In the genomic region with DNA sequence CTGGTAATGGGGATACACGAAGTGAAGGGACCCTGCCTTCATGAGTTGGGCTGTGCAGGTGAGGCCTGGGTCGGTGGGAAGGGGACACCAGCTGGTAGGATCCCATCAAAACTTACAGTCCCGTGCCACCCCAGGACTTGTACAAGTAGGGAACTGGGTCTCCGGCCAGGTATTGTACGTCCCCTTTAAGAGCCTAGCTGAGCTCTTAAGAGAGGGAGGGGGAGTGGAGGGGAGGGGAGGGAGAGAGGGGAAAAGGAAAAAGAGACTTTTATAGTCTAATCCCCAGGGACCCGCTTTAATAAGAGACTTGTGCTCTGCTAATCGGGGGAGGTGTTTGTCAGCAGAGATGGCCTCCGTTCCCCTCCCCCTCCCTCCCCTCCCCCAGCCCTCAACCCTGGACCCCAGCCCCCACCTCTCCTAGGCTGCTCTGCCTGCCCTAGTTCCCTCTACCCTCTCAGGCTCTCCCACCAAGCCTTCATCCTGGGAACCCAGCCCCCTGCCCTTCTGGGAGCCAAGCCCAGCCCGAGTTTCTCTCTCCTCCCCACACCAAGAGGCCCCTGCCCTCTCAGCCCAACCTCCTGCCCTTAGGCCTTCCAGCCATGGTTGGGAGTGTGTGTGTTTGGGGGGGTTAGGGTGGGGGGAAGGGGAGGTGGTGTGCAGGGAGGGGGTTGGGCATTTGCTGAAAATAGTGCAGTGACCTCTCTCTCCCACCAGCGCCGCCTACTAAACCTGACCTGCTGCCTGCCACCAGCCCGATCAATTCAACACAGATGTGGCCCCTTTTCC, we compare ENCODE assay signal across 8 cellular contexts. TPM values are rescaled to one million over a fixed set of nuclear protein-coding genes. Genes with fewer than 3 reads are reported as not detected.
A peak's percentile ranks its signal among the peaks of the same experiment; 100 is the strongest.
DNase-seq lines count a peak whose midpoint lies in the region; ATAC-seq lines count a peak whose summit lies in the region.

No MANE protein-coding gene starts in this region.

- H3K4me3 ChIP-seq in ectodermal cell (ENCODE audit: insufficient read depth, low read depth, low read length) (peak overlapping the region; percentile 96), neuron (ENCODE audit: low read length) (peak overlapping the region; percentile 64)

- no peaks in the 10 kb centered on the region for H3K9me3 ChIP-seq in ectodermal cell (ENCODE audit: control insufficient read depth, low read length)
- H3K9me3 ChIP-seq in neuron (ENCODE audit: low read length), result no peaks in the 10 kb centered on the region

- H3K27ac ChIP-seq in ectodermal cell (ENCODE audit: insufficient read depth, low read depth, low read length, poor library complexity, severe bottlenecking), result peak overlapping the region; percentile 82

- H3K36me3 ChIP-seq in ectodermal cell (ENCODE audit: control insufficient read depth, insufficient read depth, low read length), result peaks cover 26% of the 10 kb centered on the region
- peaks cover 30% of the 10 kb centered on the region for H3K36me3 ChIP-seq in neuron (ENCODE audit: insufficient read depth, low read length)

- in situ Hi-C loops in G401 (cut with HindIII; ENCODE audit: low sequenced_read_pairs), result no loop called here

- DNase-seq in G401 (ENCODE audit: low spot score), result peak; percentile 63
- peak; percentile 41 for DNase-seq in NCI-H345 (lab: John Stamatoyannopoulos, UW)
- no peak for DNase-seq in T1000 (lab: John Stamatoyannopoulos, UW)

- H3K4me1 ChIP-seq in ectodermal cell (ENCODE audit: control insufficient read depth, insufficient read depth, low read length) (peaks cover 35% of the 10 kb centered on the region), neuron (ENCODE audit: insufficient read depth, low read length) (peaks cover 37% of the 10 kb centered on the region)

- ATAC-seq in GM21515 (IDR thresholded peaks at IDR 0.05; ENCODE audit: unreplicated experiment) (no peak), HG02884 (IDR thresholded peaks at IDR 0.05; ENCODE audit: unreplicated experiment) (no peak), GM18909 (IDR thresholded peaks at IDR 0.05; ENCODE audit: poor library complexity, unreplicated experiment) (no peak)

- no peak overlapping the region for H2AFZ ChIP-seq in neuron (ENCODE audit: low read depth, low read length)

- WGBS in ectodermal cell, 2 experiments, result 0% methylated on average over 10 to 11 of the region's 12 CpGs

- H3K27me3 ChIP-seq in ectodermal cell (ENCODE audit: control insufficient read depth, insufficient read depth, low read length, poor library complexity, severe bottlenecking), result no peaks in the 10 kb centered on the region
- no peaks in the 10 kb centered on the region for H3K27me3 ChIP-seq in neuron (ENCODE audit: insufficient read depth, low read length)

RNA-seq across cellular contexts. Expression of gene GDF11, which starts 2.6 kb away (rescaled TPM):
- total RNA-seq in G401 (2014; rRNA removed; shearing (Covaris generic)), result 16.2 and 29.2 TPM in 2 replicates
- 46.1 TPM for polyA plus RNA-seq in ectodermal cell (2013, experiment 1 of 4)
- 51.2 TPM for polyA plus RNA-seq in ectodermal cell (2013, experiment 2 of 4)
- polyA plus RNA-seq in ectodermal cell (2013, experiment 3 of 4), result 45.1 TPM
- polyA plus RNA-seq in ectodermal cell (2013, experiment 4 of 4), result 49.0 TPM

RNA-seq across cellular contexts. Expression of gene CD63, which starts 16.7 kb away (rescaled TPM):
- 897 and 1,131 TPM in 2 replicates for total RNA-seq in G401 (2014; rRNA removed; shearing (Covaris generic))
- polyA plus RNA-seq in ectodermal cell (2013, experiment 1 of 4), result 324 TPM
- 362 TPM for polyA plus RNA-seq in ectodermal cell (2013, experiment 2 of 4)
- 287 TPM for polyA plus RNA-seq in ectodermal cell (2013, experiment 3 of 4)
- 360 TPM for polyA plus RNA-seq in ectodermal cell (2013, experiment 4 of 4)

RNA-seq across cellular contexts. Expression of gene RDH5, which starts 25.4 kb away (rescaled TPM):
- 2.5 and 4.3 TPM in 2 replicates for total RNA-seq in G401 (2014; rRNA removed; shearing (Covaris generic))
- polyA plus RNA-seq in ectodermal cell (2013, experiment 1 of 4), result 11.7 TPM
- polyA plus RNA-seq in ectodermal cell (2013, experiment 2 of 4), result 9.5 TPM
- 5.1 TPM for polyA plus RNA-seq in ectodermal cell (2013, experiment 3 of 4)
- polyA plus RNA-seq in ectodermal cell (2013, experiment 4 of 4), result 7.1 TPM

RNA-seq across cellular contexts. Expression of gene BLOC1S1, which starts 29.7 kb away (rescaled TPM):
- total RNA-seq in G401 (2014; rRNA removed; shearing (Covaris generic)), result 60.2 and 73.7 TPM in 2 replicates
- polyA plus RNA-seq in ectodermal cell (2013, experiment 1 of 4), result 87.3 TPM
- polyA plus RNA-seq in ectodermal cell (2013, experiment 2 of 4), result 74.4 TPM
- 83.9 TPM for polyA plus RNA-seq in ectodermal cell (2013, experiment 3 of 4)
- polyA plus RNA-seq in ectodermal cell (2013, experiment 4 of 4), result 86.3 TPM

RNA-seq across cellular contexts. Expression of gene ITGA7, which starts 37.9 kb away (rescaled TPM):
- 0.58 and 3.0 TPM in 2 replicates for total RNA-seq in G401 (2014; rRNA removed; shearing (Covaris generic))
- polyA plus RNA-seq in ectodermal cell (2013, experiment 1 of 4), result 110 TPM
- polyA plus RNA-seq in ectodermal cell (2013, experiment 2 of 4), result 117 TPM
- polyA plus RNA-seq in ectodermal cell (2013, experiment 3 of 4), result 90.5 TPM
- polyA plus RNA-seq in ectodermal cell (2013, experiment 4 of 4), result 99.9 TPM
